In genomic region chr1:160523789-160524188, GRCh38 we compare ENCODE assay signal across 7 cellular contexts. TPM values are rescaled to one million over a fixed set of nuclear protein-coding genes. Genes with fewer than 3 reads are reported as not detected.
"Had no signal": no experiment of that assay in that cellular context is flagged by ENCODE, and none has a peak within 500 bp of the region (broad histone marks: within the 10 kb centered on the region; RNA-seq: fewer than 3 reads in every experiment).

No MANE protein-coding gene starts in this region.

RNA-seq across cellular contexts. Expression of gene SLAMF6, which starts 0.7 kb away (rescaled TPM):
- total RNA-seq: bronchial epithelial cell, endodermal cell, lung microvascular endothelial cell, mesothelial cell of epicardium, pulmonary artery endothelial cell, temporal lobe had no signal
- polyA plus RNA-seq: neural cell had no signal

RNA-seq across cellular contexts. Expression of gene CD84, which starts 55.5 kb away (rescaled TPM):
- total RNA-seq: bronchial epithelial cell, endodermal cell, lung microvascular endothelial cell, mesothelial cell of epicardium, pulmonary artery endothelial cell had no signal
- polyA plus RNA-seq: neural cell had no signal
